22 cellular contexts compared by ENCODE assay signal in genomic region chr2:20137884-20138283, GRCh38.
"Had no signal": no experiment of that assay in that cellular context is flagged by ENCODE, and none has a peak within 500 bp of the region (broad histone marks: within the 10 kb centered on the region; RNA-seq: fewer than 3 reads in every experiment).

No MANE protein-coding gene starts in this region.

- H3K27ac ChIP-seq: SJCRH30, WERI-Rb-1 had no signal

- ATAC-seq: activated CD8-positive, alpha-beta T cell treated with anti-CD3 and anti-CD28 coated beads, Interleukin-2, amount 10 ng/mL, durations not matched to agents 7 days and 5 days; Right ventricle myocardium inferior had no signal

- H3K4me2 ChIP-seq: SK-N-SH had no signal

- H3K36me3 ChIP-seq: SJCRH30, WERI-Rb-1 had no signal

- H3K4me3 Mint-ChIP-seq: activated CD8-positive, alpha-beta T cell treated with anti-CD3 and anti-CD28 coated beads, Interleukin-2, amount 10 ng/mL, durations not matched to agents 7 days and 5 days; activated naive CD4-positive, alpha-beta T cell treated with anti-CD3 and anti-CD28 coated beads, Interleukin-2, amount 50 U/mL, for 24 hours; activated T-cell treated with anti-CD3 and anti-CD28 coated beads, Interleukin-2, amount 50 U/mL, for 24 hours; activated T-helper 1 cell treated with anti-CD3 and anti-CD28 coated beads, Interleukin-12 subunit alpha, Interleukin-12 subunit beta, Interleukin-2, Interleukin-4 antibody, amounts not matched to agents 30 ng/mL and 10 ng/mL and 1 ng/mL, durations not matched to agents 14 hours and 24 hours and 36 hours; central memory CD8-positive, alpha-beta T cell had no signal

- DNase-seq: activated CD4-positive, alpha-beta T cell treated with anti-CD3 and anti-CD28 coated beads for 4 hours; activated CD8-positive, alpha-beta memory T cell treated with anti-CD3 and anti-CD28 coated beads, Interleukin-2, amount 50 U/mL, for 48 hours; activated CD8-positive, alpha-beta T cell treated with anti-CD3 and anti-CD28 coated beads, Interleukin-2, amount 10 ng/mL, durations not matched to agents 7 days and 5 days; activated effector memory CD4-positive, alpha-beta T cell treated with Interleukin-2 at 50 U/mL for 16 hours; activated naive CD4-positive, alpha-beta T cell; activated T-cell treated with anti-CD3 and anti-CD28 coated beads, Interleukin-2, amount 50 U/mL, for 24 hours; aorta; NCI-H1048; NCI-H1930; NCI-H2171; NCI-H2227 treated with DMSO at 0.1 percent for 48 hours; NCI-H446 treated with DMSO at 0.1 percent for 48 hours; NCI-H524 treated with DMSO at 0.1 percent for 48 hours; NCI-H82; SJCRH30; SK-N-SH; T-helper 1 cell; WERI-Rb-1 had no signal

- H3K27me3 Mint-ChIP-seq: activated naive CD4-positive, alpha-beta T cell treated with anti-CD3 and anti-CD28 coated beads, Interleukin-2, amount 50 U/mL, for 24 hours had no signal

- H3K9me3 Mint-ChIP-seq: activated naive CD4-positive, alpha-beta T cell treated with anti-CD3 and anti-CD28 coated beads, Interleukin-2, amount 50 U/mL, for 24 hours; activated T-cell treated with anti-CD3 and anti-CD28 coated beads, Interleukin-2, amount 50 U/mL, for 24 hours; activated T-helper 1 cell treated with anti-CD3 and anti-CD28 coated beads, Interleukin-12 subunit alpha, Interleukin-12 subunit beta, Interleukin-2, Interleukin-4 antibody, amounts not matched to agents 30 ng/mL and 10 ng/mL and 1 ng/mL, durations not matched to agents 14 hours and 24 hours and 36 hours; central memory CD8-positive, alpha-beta T cell had no signal

- H3K9ac ChIP-seq: SK-N-SH had no signal

- H3K36me3 Mint-ChIP-seq: activated naive CD4-positive, alpha-beta T cell treated with anti-CD3 and anti-CD28 coated beads, Interleukin-2, amount 50 U/mL, for 24 hours had no signal

- H3K4me3 ChIP-seq: SJCRH30 had no signal

- H3K4me1 Mint-ChIP-seq: activated naive CD4-positive, alpha-beta T cell treated with anti-CD3 and anti-CD28 coated beads, Interleukin-2, amount 50 U/mL, for 24 hours; central memory CD8-positive, alpha-beta T cell had no signal

- H3K9me3 ChIP-seq: SJCRH30, SK-N-SH had no signal

- H3K27ac Mint-ChIP-seq: activated CD8-positive, alpha-beta T cell treated with anti-CD3 and anti-CD28 coated beads, Interleukin-2, amount 10 ng/mL, durations not matched to agents 7 days and 5 days; activated naive CD4-positive, alpha-beta T cell treated with anti-CD3 and anti-CD28 coated beads, Interleukin-2, amount 50 U/mL, for 24 hours; activated T-cell treated with anti-CD3 and anti-CD28 coated beads, Interleukin-2, amount 50 U/mL, for 24 hours; activated T-helper 1 cell treated with anti-CD3 and anti-CD28 coated beads, Interleukin-12 subunit alpha, Interleukin-12 subunit beta, Interleukin-2, Interleukin-4 antibody, amounts not matched to agents 30 ng/mL and 10 ng/mL and 1 ng/mL, durations not matched to agents 14 hours and 24 hours and 36 hours had no signal
